22 cellular contexts compared by ENCODE assay signal in genomic region chr16:9772526-9772925, GRCh38.
"Had no signal": no experiment of that assay in that cellular context is flagged by ENCODE, and none has a peak within 500 bp of the region (broad histone marks: within the 10 kb centered on the region; RNA-seq: fewer than 3 reads in every experiment).

No MANE protein-coding gene starts in this region.

- H3K27me3 ChIP-seq: pancreas, sigmoid colon, spleen, suprapubic skin, tibial artery, upper lobe of right lung had no signal

- H3K9me3 ChIP-seq: left ventricle myocardium inferior, pancreas, prostate gland, sigmoid colon, spleen, suprapubic skin, thoracic aorta, tibial artery, upper lobe of right lung had no signal

- FAIRE-seq: pancreas, small intestine, urothelium cell line had no signal

- H3K4me3 ChIP-seq: left ventricle myocardium inferior, lung, pancreas, prostate gland, sigmoid colon, spleen, suprapubic skin, thoracic aorta, tibial artery, upper lobe of right lung had no signal

- H3K27ac ChIP-seq: left ventricle myocardium inferior, pancreas, prostate gland, sigmoid colon, suprapubic skin, thoracic aorta, tibial artery, upper lobe of right lung had no signal

- H3K4me1 ChIP-seq: left ventricle myocardium inferior, pancreas, prostate gland, sigmoid colon, spleen, suprapubic skin, tibial artery, upper lobe of right lung had no signal

- H3K36me3 ChIP-seq: left ventricle myocardium inferior, pancreas, prostate gland, sigmoid colon, spleen, suprapubic skin, thoracic aorta, tibial artery, upper lobe of right lung had no signal

- DNase-seq: islet precursor cell; left ventricle myocardium inferior; naive thymus-derived CD8-positive, alpha-beta T cell; nucleus accumbens; pancreas; posterior cingulate gyrus; retina; right cardiac atrium; sigmoid colon; small intestine; spleen; stimulated activated CD4-positive, alpha-beta T cell treated with anti-CD3 and anti-CD28 coated beads, Interleukin-4, amount 100 ng/mL, for 24 hours; stimulated activated naive CD4-positive, alpha-beta T cell; tibial artery; trophoblast cell; upper lobe of right lung had no signal

- ATAC-seq: naive thymus-derived CD8-positive, alpha-beta T cell; pancreas; right cardiac atrium; stimulated activated effector memory CD8-positive, alpha-beta T cell treated with anti-CD3 and anti-CD28 coated beads, Interleukin-12 subunit alpha, Interleukin-12 subunit beta, amount 100 ng/mL, for 72 hours; upper lobe of right lung had no signal
